Comparison of ENCODE assay signal across 22 cellular contexts in the genomic region with DNA sequence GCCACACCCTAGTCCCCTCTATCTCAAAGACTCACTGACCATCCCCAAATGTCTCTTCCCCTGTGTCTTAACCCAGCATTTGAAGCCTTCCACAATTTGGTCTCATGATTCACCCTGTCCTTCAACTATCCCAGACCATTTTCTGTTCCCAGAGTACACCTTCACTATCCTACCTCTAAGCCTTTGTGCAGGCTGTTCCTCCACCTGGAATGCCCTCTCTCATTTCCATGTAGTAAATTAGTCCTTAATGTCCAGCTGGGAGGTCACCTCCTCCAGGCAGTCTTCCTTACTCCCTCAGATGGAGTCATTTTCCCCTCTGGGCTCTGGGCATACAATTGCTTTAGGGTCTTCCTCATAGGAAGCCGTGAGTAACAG. TPM values are rescaled to one million over a fixed set of nuclear protein-coding genes. Genes with fewer than 3 reads are reported as not detected.
A peak's percentile ranks its signal among the peaks of the same experiment; 100 is the strongest.
DNase-seq lines count a peak whose midpoint lies in the region; ATAC-seq, FAIRE-seq and TF ChIP-seq lines count a peak whose summit lies in the region.
"Had no signal": no experiment of that assay in that cellular context is flagged by ENCODE, and none has a peak within 500 bp of the region (broad histone marks: within the 10 kb centered on the region; RNA-seq: fewer than 3 reads in every experiment).

No MANE protein-coding gene starts in this region.

- no peak for ATAC-seq in HepG2
- no peak for ATAC-seq in right lobe of liver
- no peak for ATAC-seq in stimulated activated naive B cell treated with anti-CD40 and anti-IgM and Interleukin-4, amounts not matched to agents 10 μg/mL and 1 μg/mL and 100 μg/mL, for 72 hours (replicated peaks)
- ATAC-seq: PC-3 had no signal

- intact Hi-C loops in HepG2 (cut with micrococcal nuclease; ENCODE audit: unreplicated experiment) = loop anchor here (10.0 kb wide), 1 partner anchor 242 kb away; a partner anchor contains a TSS
- intact Hi-C loops in right lobe of liver (cut with DNase I) = loop anchor here (5.0 to 10.0 kb wide), 4 partner anchors 99 to 322 kb away; no protein-coding TSS in a partner anchor

- CTCF ChIA-PET in HepG2 (lab: Yijun Ruan, JAX; ENCODE audit: low intra/inter-chr PET ratio, low total read pairs) = no interaction called here

- TF ChIP-seq RAD21 in HepG2 (CRISPR knock-in tag; IDR thresholded peaks at IDR 0.05) = no peak

- no peak overlapping the region for H3K4me3 ChIP-seq in HepG2 (replicated peaks in 1 of 3; ENCODE audit: insufficient read depth in 1 of 3, low read depth in 2 of 3, low read length in 3 of 3)
- H3K4me3 ChIP-seq in right lobe of liver = no peak overlapping the region
- H3K4me3 ChIP-seq in NT2/D1 (ENCODE audit: insufficient read length, low read depth) = peak overlapping the region; percentile 1
- H3K4me3 ChIP-seq in GM23248 = no peak overlapping the region
- H3K4me3 ChIP-seq: transverse colon had no signal

- H3K27me3 ChIP-seq in HepG2 (ENCODE audit: control insufficient read depth in 1 of 2, insufficient read depth in 2 of 2, low read length in 2 of 2) (no peaks in the 10 kb centered on the region; a peak in 2 of 5 replicates), right lobe of liver (no peaks in the 10 kb centered on the region), NT2/D1 (ENCODE audit: insufficient read depth, insufficient read length) (peaks cover 4% of the 10 kb centered on the region), GM23248 (replicated peaks; ENCODE audit: insufficient read depth) (no peaks in the 10 kb centered on the region)
- H3K27me3 ChIP-seq: transverse colon had no signal

- POLR2A ChIA-PET in HepG2 (lab: Yijun Ruan, JAX) = no interaction called here

- H3K9ac ChIP-seq in HepG2 (ENCODE audit: insufficient read depth, low read depth, low read length) = no peak overlapping the region
- peak overlapping the region; percentile 62 for H3K9ac ChIP-seq in NT2/D1 (ENCODE audit: insufficient read length, low read depth)
- H3K9ac ChIP-seq in GM23248 = no peak overlapping the region

- H3K27ac ChIP-seq in HepG2 (ENCODE audit: extremely low read length, insufficient read depth, low read length) = no peak overlapping the region
- H3K27ac ChIP-seq in right lobe of liver = no peak overlapping the region
- H3K27ac ChIP-seq in GM23248 = no peak overlapping the region

- H3K4me2 ChIP-seq in HepG2 (ENCODE audit: low read depth, low read length) = no peak overlapping the region
- H3K4me2 ChIP-seq in GM23248 (ENCODE audit: unreplicated experiment) = no peak overlapping the region

- no peaks in the 10 kb centered on the region for H3K36me3 ChIP-seq in HepG2 (replicated peaks in 1 of 2; ENCODE audit: control insufficient read depth in 1 of 2, insufficient read depth in 2 of 2, low read length in 2 of 2)
- no peaks in the 10 kb centered on the region for H3K36me3 ChIP-seq in right lobe of liver
- H3K36me3 ChIP-seq in NT2/D1 (ENCODE audit: insufficient read depth, insufficient read length, low read length) = no peaks in the 10 kb centered on the region
- H3K36me3 ChIP-seq in GM23248 (ENCODE audit: low read depth) = no peaks in the 10 kb centered on the region
- H3K36me3 ChIP-seq: transverse colon had no signal

- peaks cover 39 to 54% of the 10 kb centered on the region in 2 donors for H3K4me1 Mint-ChIP-seq in stimulated activated naive B cell treated with anti-CD40 and anti-IgM and Interleukin-4, amounts not matched to agents 10 μg/mL and 1 μg/mL and 100 μg/mL, for 72 hours

- TF ChIP-seq CTCF in HepG2 (CRISPR knock-in tag; IDR thresholded peaks at IDR 0.05) (no peak), right lobe of liver (IDR thresholded peaks at IDR 0.05) (no peak)

- peaks cover 0 to 4% of the 10 kb centered on the region in 2 donors for H3K36me3 Mint-ChIP-seq in stimulated activated naive B cell treated with anti-CD40 and anti-IgM and Interleukin-4, amounts not matched to agents 10 μg/mL and 1 μg/mL and 100 μg/mL, for 72 hours
- H3K36me3 Mint-ChIP-seq: memory B cell had no signal

- in situ Hi-C loops in HepG2 (cut with HindIII; ENCODE audit: extremely low pct_ligation_motif_present, low pct_unique_long_range_greater_than_20kb) = loop anchor here (5.0 to 10.0 kb wide), 4 partner anchors 102 to 314 kb away; a partner anchor contains a TSS
- in situ Hi-C loops in GM23248 (cut with MboI) = loop anchor here (10.0 kb wide), 1 partner anchor 312 kb away; no protein-coding TSS in a partner anchor

- no peaks in the 10 kb centered on the region for H3K27me3 Mint-ChIP-seq in stimulated activated naive B cell treated with anti-CD40 and anti-IgM and Interleukin-4, amounts not matched to agents 10 μg/mL and 1 μg/mL and 100 μg/mL, for 72 hours
- H3K27me3 Mint-ChIP-seq: activated CD4-positive, alpha-beta T cell treated with anti-CD3 and anti-CD28 coated beads, Interleukin-2, amount 10 ng/mL, durations not matched to agents 7 days and 5 days; memory B cell; stimulated activated naive CD8-positive, alpha-beta T cell treated with anti-CD3 and anti-CD28 coated beads, Interleukin-15, Interleukin-2, amounts not matched to agents 100 ng/mL and 50 ng/mL, for 24 hours had no signal

- H3F3A ChIP-seq in GM23248 (ENCODE audit: insufficient read depth) = peaks cover 9% of the 10 kb centered on the region

- H4K20me1 ChIP-seq in HepG2 (ENCODE audit: insufficient read depth, low read length) (no peaks in the 10 kb centered on the region), GM23248 (ENCODE audit: insufficient read depth) (no peaks in the 10 kb centered on the region)

- H3K27ac Mint-ChIP-seq in stimulated activated naive B cell treated with anti-CD40 and anti-IgM and Interleukin-4, amounts not matched to agents 10 μg/mL and 1 μg/mL and 100 μg/mL, for 72 hours = peak overlapping the region; percentile 21
- H3K27ac Mint-ChIP-seq: activated CD4-positive, alpha-beta T cell treated with anti-CD3 and anti-CD28 coated beads, Interleukin-2, amount 10 ng/mL, durations not matched to agents 7 days and 5 days; memory B cell; nephron progenitor cell; stimulated activated naive CD8-positive, alpha-beta T cell treated with anti-CD3 and anti-CD28 coated beads, Interleukin-15, Interleukin-2, amounts not matched to agents 100 ng/mL and 50 ng/mL, for 24 hours had no signal

- H3K9me2 ChIP-seq in GM23248 (ENCODE audit: insufficient read depth) = no peaks in the 10 kb centered on the region

- H3K9me3 Mint-ChIP-seq in stimulated activated naive B cell treated with anti-CD40 and anti-IgM and Interleukin-4, amounts not matched to agents 10 μg/mL and 1 μg/mL and 100 μg/mL, for 72 hours = no peaks in the 10 kb centered on the region
- H3K9me3 Mint-ChIP-seq: activated CD4-positive, alpha-beta T cell treated with anti-CD3 and anti-CD28 coated beads, Interleukin-2, amount 10 ng/mL, durations not matched to agents 7 days and 5 days; memory B cell; nephron progenitor cell; stimulated activated naive CD8-positive, alpha-beta T cell treated with anti-CD3 and anti-CD28 coated beads, Interleukin-15, Interleukin-2, amounts not matched to agents 100 ng/mL and 50 ng/mL, for 24 hours had no signal

- BruUV-seq in HepG2 (replicated peaks; lab: Mats Ljungman, UMichigan) = no TSS peak

- DNase-seq in HepG2 (ENCODE audit: low spot score) (no peak), right lobe of liver (no peak), NT2/D1 (ENCODE audit: low read depth, low spot score) (no peak), ecto neural progenitor cell (ENCODE audit: low spot score) (peak; percentile 39), GM23248 (no peak), amniotic stem cell (lab: John Stamatoyannopoulos, UW) (no peak), epidermal melanocyte (ENCODE audit: insufficient read length, low spot score) (no peak)
- no peak for DNase-seq in stimulated activated naive B cell treated with anti-CD40 and anti-IgM and Interleukin-4, amounts not matched to agents 10 μg/mL and 1 μg/mL and 100 μg/mL, for 72 hours
- DNase-seq: activated CD4-positive, alpha-beta T cell treated with anti-CD3 and anti-CD28 coated beads, Interleukin-2, amount 10 ng/mL, durations not matched to agents 7 days and 5 days; activated naive CD4-positive, alpha-beta T cell; cerebellar nuclear complex; effector CD8-positive, alpha-beta T cell; GOT3; NCI-H1105; NCI-H510A treated with DMSO at 0.1 percent for 48 hours; nephron progenitor cell; PC-3; SHP77 treated with DMSO at 0.1 percent for 48 hours; transverse colon had no signal

- H3K9me3 ChIP-seq in HepG2 (ENCODE audit: low read length) (no peaks in the 10 kb centered on the region), right lobe of liver (no peaks in the 10 kb centered on the region), NT2/D1 (ENCODE audit: insufficient read depth, low read length) (no peaks in the 10 kb centered on the region), GM23248 (ENCODE audit: low read depth) (no peaks in the 10 kb centered on the region)
- H3K9me3 ChIP-seq: transverse colon had no signal

- no peak for TF ChIP-seq POLR2A in HepG2 (IDR thresholded peaks at IDR 0.05; ENCODE audit: insufficient read depth in 1 of 2, low read depth in 2 of 2, low read length in 2 of 2)
- no peak for TF ChIP-seq POLR2A in right lobe of liver (IDR thresholded peaks at IDR 0.05)

- no peak for TF ChIP-seq EP300 in HepG2 (IDR thresholded peaks at IDR 0.05; ENCODE audit: low read depth in 2 of 2, low read length in 2 of 2)
- TF ChIP-seq EP300 in HepG2 (CRISPR knock-in tag; IDR thresholded peaks at IDR 0.05; ENCODE audit: borderline replicate concordance) = no peak

- no peak overlapping the region for H3K4me3 Mint-ChIP-seq in stimulated activated naive B cell treated with anti-CD40 and anti-IgM and Interleukin-4, amounts not matched to agents 10 μg/mL and 1 μg/mL and 100 μg/mL, for 72 hours
- H3K4me3 Mint-ChIP-seq: activated CD4-positive, alpha-beta T cell treated with anti-CD3 and anti-CD28 coated beads, Interleukin-2, amount 10 ng/mL, durations not matched to agents 7 days and 5 days; memory B cell; nephron progenitor cell; stimulated activated naive CD8-positive, alpha-beta T cell treated with anti-CD3 and anti-CD28 coated beads, Interleukin-15, Interleukin-2, amounts not matched to agents 100 ng/mL and 50 ng/mL, for 24 hours had no signal

- peaks cover 67% of the 10 kb centered on the region for H3K4me1 ChIP-seq in HepG2 (ENCODE audit: insufficient read depth, low read length)
- peaks cover 0 to 23% (median 10%) of the 10 kb centered on the region in 4 donors for H3K4me1 ChIP-seq in right lobe of liver
- H3K4me1 ChIP-seq in NT2/D1 (ENCODE audit: insufficient read depth, insufficient read length) = peaks cover 28% of the 10 kb centered on the region
- H3K4me1 ChIP-seq in GM23248 (ENCODE audit: insufficient read depth) = peaks cover 5% of the 10 kb centered on the region; the same call in 1 of the 2 replicates

- H2AFZ ChIP-seq in HepG2 (ENCODE audit: low read length) (no peak overlapping the region), GM23248 (no peak overlapping the region)

- WGBS in HepG2 (ENCODE audit: low lambda C conversion rate) = 100% methylated on average over 1 of the region's 1 CpG
- 100% methylated on average over 1 of the region's 1 CpG for WGBS in right lobe of liver (ENCODE audit: insufficient coverage, low coverage, low lambda C conversion rate, missing lambda C conversion rate)
- WGBS in GM23248 (ENCODE audit: low coverage in 1 of 2, low lambda C conversion rate in 2 of 2, missing lambda C conversion rate in 2 of 2), 2 experiments = 90 to 100% methylated on average over 1 of the region's 1 CpG

- FAIRE-seq in HepG2 (lab: Jason Lieb, UNC) = no peak
- FAIRE-seq: GM12892 had no signal

- H3K79me2 ChIP-seq in HepG2 (ENCODE audit: insufficient read depth, low read length) (peaks cover 6% of the 10 kb centered on the region), GM23248 (ENCODE audit: insufficient read depth) (no peaks in the 10 kb centered on the region)

RNA-seq across cellular contexts. Expression of a gene that starts 31.1 kb away (rescaled TPM):
- total RNA-seq in HepG2 (2016; rRNA removed; fragmentation: Illumina TruSeq; extraction: Trizol) = 34.5 and 51.4 TPM in 2 replicates
- total RNA-seq in HepG2 (2016; cell fraction: cytosol; rRNA removed; fragmentation: Illumina TruSeq; extraction: Trizol; ENCODE audit: low read depth) = 9.0 and 9.5 TPM in 2 replicates
- total RNA-seq in HepG2 (2016; cell fraction: insoluble cytoplasmic fraction; rRNA removed; fragmentation: Illumina TruSeq; extraction: Trizol) = 34.2 and 48.2 TPM in 2 replicates
- total RNA-seq in HepG2 (2016; cell fraction: membrane; rRNA removed; fragmentation: Illumina TruSeq; extraction: Trizol) = 15.6 and 16.3 TPM in 2 replicates
- 27.9 and 32.7 TPM in 2 replicates for total RNA-seq in HepG2 (2016; cell fraction: nucleus; rRNA removed; fragmentation: Illumina TruSeq; extraction: Trizol)
- polyA plus RNA-seq in HepG2 (2011; rRNA removed) = 38.5 and 46.7 TPM in 2 replicates
- polyA plus RNA-seq in HepG2 (2011; cell fraction: cytosol; rRNA removed) = 23.2 and 32.0 TPM in 2 replicates
- 25.8 and 30.0 TPM in 2 replicates for polyA plus RNA-seq in HepG2 (2011; cell fraction: nucleus; rRNA removed)
- 22.0 and 22.4 TPM in 2 replicates for polyA plus RNA-seq in HepG2 (2012)
- polyA plus RNA-seq in HepG2 (2016; cell fraction: cytosol; fragmentation: Illumina TruSeq; extraction: Trizol; ENCODE audit: low read depth) = 0.94 and 1.2 TPM in 2 replicates
- polyA plus RNA-seq in HepG2 (2016; cell fraction: insoluble cytoplasmic fraction; fragmentation: Illumina TruSeq; extraction: Trizol; ENCODE audit: low read depth) = 30.5 and 31.1 TPM in 2 replicates
- polyA plus RNA-seq in HepG2 (2016; cell fraction: membrane; fragmentation: Illumina TruSeq; extraction: Trizol; ENCODE audit: low read depth) = 4.9 and 5.6 TPM in 2 replicates
- 29.4 and 29.5 TPM in 2 replicates for polyA plus RNA-seq in HepG2 (2016; cell fraction: nucleus; fragmentation: Illumina TruSeq; extraction: Trizol; ENCODE audit: insufficient read depth, low read depth)
- 24.7 and 34.0 TPM in 2 replicates for polyA minus RNA-seq in HepG2 (2011; rRNA and poly(A)+ RNA removed; ENCODE audit: low replicate concordance)
- 34.3 and 35.4 TPM in 2 replicates for polyA minus RNA-seq in HepG2 (2011; cell fraction: cytosol; rRNA and poly(A)+ RNA removed)
- 56.5 and 61.2 TPM in 2 replicates for polyA minus RNA-seq in HepG2 (2011; cell fraction: nucleus; rRNA and poly(A)+ RNA removed)
- 10 to 100 TPM; 35.3 to 58.7 (median 49.2) TPM for total RNA-seq in right lobe of liver
- total RNA-seq in GM23248 (2014; rRNA removed; shearing (Covaris generic)) = 1.5 and 2.7 TPM in 2 replicates
- polyA plus RNA-seq in GM23248 (2016; fragmentation: Nextera tagmentation; extraction: Ambion mirVana) = 0.89 and 0.91 TPM in 2 replicates
